In genomic region chr6:44092312-44092884, GRCh38 we compare ENCODE assay signal across 1 cellular context.
A peak's percentile ranks its signal among the peaks of the same experiment; 100 is the strongest.
TF ChIP-seq lines count a peak whose summit lies in the region.

No MANE protein-coding gene starts in this region.

TF ChIP-seq in HepG2, 621 proteins besides CTCF, POLR2A, EP300 and RAD21 (continued from another document and continues in another):
- TF ChIP-seq BCL3 (CRISPR knock-in tag; IDR thresholded peaks at IDR 0.05) (no peak), AHR (CRISPR knock-in tag; IDR thresholded peaks at IDR 0.05) (no peak), PAF1 (CRISPR knock-in tag; IDR thresholded peaks at IDR 0.05) (no peak), FOSL1 (CRISPR knock-in tag; IDR thresholded peaks at IDR 0.05; ENCODE audit: borderline replicate concordance) (no peak), TOE1 (CRISPR knock-in tag; IDR thresholded peaks at IDR 0.05) (no peak; the same call in 1 of the 2 replicates), ARNTL (CRISPR knock-in tag; IDR thresholded peaks at IDR 0.05) (peak; percentile 70; the same call in 1 of the 2 replicates), ZNF512B (CRISPR knock-in tag; IDR thresholded peaks at IDR 0.05; ENCODE audit: borderline replicate concordance) (no peak), GATAD1 (CRISPR knock-in tag; IDR thresholded peaks at IDR 0.05) (peak; percentile 12; the same call in 1 of the 2 replicates), ZNF44 (CRISPR knock-in tag; IDR thresholded peaks at IDR 0.05) (no peak), ZNF317 (CRISPR knock-in tag; IDR thresholded peaks at IDR 0.05) (peak; percentile 41; the same call in 1 of the 2 replicates), ZBTB46 (CRISPR knock-in tag; IDR thresholded peaks at IDR 0.05; ENCODE audit: borderline replicate concordance) (no peak), ZFP37 (CRISPR knock-in tag; IDR thresholded peaks at IDR 0.05; ENCODE audit: borderline replicate concordance) (peak; percentile 45; the same call in 1 of the 2 replicates), CEBPB (IDR thresholded peaks at IDR 0.05; ENCODE audit: borderline replicate concordance, low read depth, low read length) (no peak), ERF (CRISPR knock-in tag; IDR thresholded peaks at IDR 0.05) (peak; percentile 97), HOXA7 (CRISPR knock-in tag; IDR thresholded peaks at IDR 0.05) (no peak), ZNF572 (CRISPR knock-in tag; IDR thresholded peaks at IDR 0.05) (no peak), PTBP1 (IDR thresholded peaks at IDR 0.05; ENCODE audit: low read depth, low read length, poor library complexity, severe bottlenecking) (no peak), TRIM24 (CRISPR knock-in tag; IDR thresholded peaks at IDR 0.05) (no peak), ZBTB20 (CRISPR knock-in tag; IDR thresholded peaks at IDR 0.05; ENCODE audit: borderline replicate concordance, low read depth) (peak; percentile 91; the same call in 1 of the 2 replicates), KAT2B (IDR thresholded peaks at IDR 0.05; ENCODE audit: borderline replicate concordance, low read depth, low read length) (no peak), ZNF468 (CRISPR knock-in tag; IDR thresholded peaks at IDR 0.05) (no peak), ZBTB42 (CRISPR knock-in tag; IDR thresholded peaks at IDR 0.05) (no peak; the same call in 1 of the 2 replicates), ZNF331 (CRISPR knock-in tag; IDR thresholded peaks at IDR 0.05) (peak; percentile 85), THAP11 (CRISPR knock-in tag; IDR thresholded peaks at IDR 0.05) (0 out of 2 replicates have a peak, but pooled peaks have one; percentile 18), CHCHD3 (CRISPR knock-in tag; IDR thresholded peaks at IDR 0.05) (no peak), ZBTB38 (CRISPR knock-in tag; IDR thresholded peaks at IDR 0.05) (0 out of 2 replicates have a peak, but pooled peaks have one; percentile 45), ASH2L (IDR thresholded peaks at IDR 0.05; ENCODE audit: insufficient read length, low read depth, low read length) (peak; percentile 69), SUZ12 (IDR thresholded peaks at IDR 0.05; ENCODE audit: low read depth, low read length) (no peak), ZNF446 (CRISPR knock-in tag; IDR thresholded peaks at IDR 0.05) (no peak), TBP (CRISPR knock-in tag; IDR thresholded peaks at IDR 0.05) (no peak), ZSCAN20 (CRISPR knock-in tag; IDR thresholded peaks at IDR 0.05; ENCODE audit: borderline replicate concordance) (peak; percentile 84; the same call in 1 of the 2 replicates), MXI1 (IDR thresholded peaks at IDR 0.05; ENCODE audit: borderline replicate concordance, low read depth, low read length) (peak; percentile 50; the same call in 1 of the 3 replicates), IKZF4 (CRISPR knock-in tag; IDR thresholded peaks at IDR 0.05; ENCODE audit: borderline replicate concordance, low read depth, not compliant biosample characterization) (no peak), ZNF496 (CRISPR knock-in tag; IDR thresholded peaks at IDR 0.05; ENCODE audit: insufficient replicate concordance) (no peak), KLF6 (CRISPR knock-in tag; IDR thresholded peaks at IDR 0.05) (no peak), DBP (CRISPR knock-in tag; IDR thresholded peaks at IDR 0.05; ENCODE audit: not compliant biosample characterization) (peak; percentile 30), ZNF124 (CRISPR knock-in tag; IDR thresholded peaks at IDR 0.05) (peak; percentile 75; the same call in 1 of the 2 replicates), ZFP36L2 (CRISPR knock-in tag; IDR thresholded peaks at IDR 0.05) (no peak), REL (CRISPR knock-in tag; conservative IDR thresholded peaks at IDR 0.05) (no peak), DMAP1 (CRISPR knock-in tag; IDR thresholded peaks at IDR 0.05) (no peak), HNRNPLL (IDR thresholded peaks at IDR 0.05; ENCODE audit: low read depth, low read length, poor library complexity, severe bottlenecking) (no peak), HOXD1 (CRISPR knock-in tag; IDR thresholded peaks at IDR 0.05) (peak; percentile 78; the same call in 1 of the 2 replicates), ZXDC (CRISPR knock-in tag; IDR thresholded peaks at IDR 0.05) (no peak), GFI1 (CRISPR knock-in tag; IDR thresholded peaks at IDR 0.05; ENCODE audit: borderline replicate concordance) (peak; percentile 96), PHF21A (CRISPR knock-in tag; IDR thresholded peaks at IDR 0.05) (peak; percentile 98), ZNF740 (CRISPR knock-in tag; IDR thresholded peaks at IDR 0.05) (no peak), ZNF883 (CRISPR knock-in tag; IDR thresholded peaks at IDR 0.05; ENCODE audit: not compliant biosample characterization) (no peak), ZNF431 (CRISPR knock-in tag; IDR thresholded peaks at IDR 0.05; ENCODE audit: borderline replicate concordance, low read depth) (peak; percentile 62)
- TF ChIP-seq, protein P1, sequence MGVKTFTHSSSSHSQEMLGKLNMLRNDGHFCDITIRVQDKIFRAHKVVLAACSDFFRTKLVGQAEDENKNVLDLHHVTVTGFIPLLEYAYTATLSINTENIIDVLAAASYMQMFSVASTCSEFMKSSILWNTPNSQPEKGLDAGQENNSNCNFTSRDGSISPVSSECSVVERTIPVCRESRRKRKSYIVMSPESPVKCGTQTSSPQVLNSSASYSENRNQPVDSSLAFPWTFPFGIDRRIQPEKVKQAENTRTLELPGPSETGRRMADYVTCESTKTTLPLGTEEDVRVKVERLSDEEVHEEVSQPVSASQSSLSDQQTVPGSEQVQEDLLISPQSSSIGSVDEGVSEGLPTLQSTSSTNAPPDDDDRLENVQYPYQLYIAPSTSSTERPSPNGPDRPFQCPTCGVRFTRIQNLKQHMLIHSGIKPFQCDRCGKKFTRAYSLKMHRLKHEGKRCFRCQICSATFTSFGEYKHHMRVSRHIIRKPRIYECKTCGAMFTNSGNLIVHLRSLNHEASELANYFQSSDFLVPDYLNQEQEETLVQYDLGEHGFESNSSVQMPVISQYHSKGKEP (CRISPR knock-in tag; IDR thresholded peaks at IDR 0.05): no peak
- TF ChIP-seq, protein P2, sequence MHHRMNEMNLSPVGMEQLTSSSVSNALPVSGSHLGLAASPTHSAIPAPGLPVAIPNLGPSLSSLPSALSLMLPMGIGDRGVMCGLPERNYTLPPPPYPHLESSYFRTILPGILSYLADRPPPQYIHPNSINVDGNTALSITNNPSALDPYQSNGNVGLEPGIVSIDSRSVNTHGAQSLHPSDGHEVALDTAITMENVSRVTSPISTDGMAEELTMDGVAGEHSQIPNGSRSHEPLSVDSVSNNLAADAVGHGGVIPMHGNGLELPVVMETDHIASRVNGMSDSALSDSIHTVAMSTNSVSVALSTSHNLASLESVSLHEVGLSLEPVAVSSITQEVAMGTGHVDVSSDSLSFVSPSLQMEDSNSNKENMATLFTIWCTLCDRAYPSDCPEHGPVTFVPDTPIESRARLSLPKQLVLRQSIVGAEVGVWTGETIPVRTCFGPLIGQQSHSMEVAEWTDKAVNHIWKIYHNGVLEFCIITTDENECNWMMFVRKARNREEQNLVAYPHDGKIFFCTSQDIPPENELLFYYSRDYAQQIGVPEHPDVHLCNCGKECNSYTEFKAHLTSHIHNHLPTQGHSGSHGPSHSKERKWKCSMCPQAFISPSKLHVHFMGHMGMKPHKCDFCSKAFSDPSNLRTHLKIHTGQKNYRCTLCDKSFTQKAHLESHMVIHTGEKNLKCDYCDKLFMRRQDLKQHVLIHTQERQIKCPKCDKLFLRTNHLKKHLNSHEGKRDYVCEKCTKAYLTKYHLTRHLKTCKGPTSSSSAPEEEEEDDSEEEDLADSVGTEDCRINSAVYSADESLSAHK (CRISPR knock-in tag; IDR thresholded peaks at IDR 0.05; ENCODE audit: borderline replicate concordance): no peak
